28 cellular contexts compared by ENCODE assay signal in genomic region chr22:19182472-19183157, GRCh38. TPM values are rescaled to one million over a fixed set of nuclear protein-coding genes. Genes with fewer than 3 reads are reported as not detected.
A peak's percentile ranks its signal among the peaks of the same experiment; 100 is the strongest.
DNase-seq lines count a peak whose midpoint lies in the region; ATAC-seq and TF ChIP-seq lines count a peak whose summit lies in the region.
"Had no signal": no experiment of that assay in that cellular context is flagged by ENCODE, and none has a peak within 500 bp of the region (broad histone marks: within the 10 kb centered on the region; RNA-seq: fewer than 3 reads in every experiment).

No MANE protein-coding gene starts in this region.

- peak overlapping the region; percentile 83 for H3K9ac ChIP-seq in neuronal stem cell (ENCODE audit: low read depth, low read length, poor library complexity)
- H3K9ac ChIP-seq: parathyroid adenoma, SK-N-SH had no signal

- no peak overlapping the region for H3K4ac ChIP-seq in neuronal stem cell (ENCODE audit: low read length)

- H3K9me3 ChIP-seq in CD4-positive, CD25-positive, alpha-beta regulatory T cell (ENCODE audit: control insufficient read depth in 2 of 2, low read length in 2 of 2) = no peaks in the 10 kb centered on the region
- H3K9me3 ChIP-seq in neuronal stem cell (replicated peaks in 1 of 2; ENCODE audit: control insufficient read depth in 2 of 2, insufficient read depth in 1 of 2, low read depth in 1 of 2, low read length in 2 of 2) = peaks cover 0 to 1% of the 10 kb centered on the region in 2 donors
- H3K9me3 ChIP-seq: BE2C, right atrium auricular region, SK-N-SH, upper lobe of right lung had no signal

- H3K9me3 Mint-ChIP-seq in CD4-positive, CD25-positive, alpha-beta regulatory T cell = peaks cover 0 to 1% (median 0%) of the 10 kb centered on the region in 7 donors
- no peaks in the 10 kb centered on the region for H3K9me3 Mint-ChIP-seq in activated T-helper 1 cell treated with anti-CD3 and anti-CD28 coated beads, Interleukin-12 subunit alpha, Interleukin-12 subunit beta, Interleukin-2, Interleukin-4 antibody, amounts not matched to agents 30 ng/mL and 10 ng/mL and 1 ng/mL, durations not matched to agents 14 hours and 24 hours and 36 hours
- no peaks in the 10 kb centered on the region for H3K9me3 Mint-ChIP-seq in type B pancreatic cell
- H3K9me3 Mint-ChIP-seq: mesothelial cell of epicardium; naive thymus-derived CD4-positive, alpha-beta T cell had no signal

- H3K27me3 ChIP-seq in CD4-positive, CD25-positive, alpha-beta regulatory T cell (ENCODE audit: control insufficient read depth, insufficient read depth, low read length) = no peaks in the 10 kb centered on the region
- H3K27me3 ChIP-seq in neuronal stem cell (ENCODE audit: control insufficient read depth in 3 of 3, insufficient read depth in 3 of 3, low read depth in 1 of 3, low read length in 3 of 3) = no peaks in the 10 kb centered on the region
- H3K27me3 ChIP-seq: BE2C, dorsolateral prefrontal cortex, right atrium auricular region, upper lobe of right lung had no signal

- no CpG with 5 or more reads among the region's 9 CpGs for WGBS in neuronal stem cell (ENCODE audit: extremely low coverage in 2 of 2, insufficient read length in 2 of 2, insufficient replicate concordance in 1 of 2), 2 donors

- no peak overlapping the region for H4K8ac ChIP-seq in neuronal stem cell (ENCODE audit: low read depth, low read length)

- no peaks in the 10 kb centered on the region for H3K36me3 ChIP-seq in CD4-positive, CD25-positive, alpha-beta regulatory T cell (ENCODE audit: control insufficient read depth, insufficient read depth, low read length)
- H3K36me3 ChIP-seq in neuronal stem cell (replicated peaks in 1 of 2; ENCODE audit: control insufficient read depth in 2 of 2, insufficient read depth in 2 of 2, low read length in 2 of 2) = peaks cover 0 to under 1% of the 10 kb centered on the region in 2 donors
- H3K36me3 ChIP-seq: BE2C, upper lobe of right lung, WERI-Rb-1 had no signal

- H3K14ac ChIP-seq in neuronal stem cell (ENCODE audit: low read length) = no peak overlapping the region

- ATAC-seq in CD4-positive, CD25-positive, alpha-beta regulatory T cell (ENCODE audit: low read depth in 2 of 2) = no peak
- ATAC-seq: left ventricle myocardium superior; naive thymus-derived CD4-positive, alpha-beta T cell; upper lobe of right lung had no signal

- no peak overlapping the region for H3K4me2 ChIP-seq in neuronal stem cell (ENCODE audit: insufficient read depth, low read length, poor library complexity, severe bottlenecking)
- H3K4me2 ChIP-seq: SK-N-SH had no signal

- H2AFZ ChIP-seq in neuronal stem cell (ENCODE audit: low read length) = no peak overlapping the region
- H2AFZ ChIP-seq: parathyroid adenoma had no signal

- no peak overlapping the region for H2BK12ac ChIP-seq in neuronal stem cell (ENCODE audit: low read length)

- H3K4me3 ChIP-seq in CD4-positive, CD25-positive, alpha-beta regulatory T cell (ENCODE audit: low read depth, low read length) = no peak overlapping the region
- H3K4me3 ChIP-seq in neuronal stem cell (ENCODE audit: low read length in 2 of 2) = peak overlapping the region in 1 of 2 donors; percentile 63
- H3K4me3 ChIP-seq: dorsolateral prefrontal cortex, right atrium auricular region, upper lobe of right lung had no signal

- no peak overlapping the region for H2BK5ac ChIP-seq in neuronal stem cell (ENCODE audit: low read length)

- peak overlapping the region; percentile 50 for H2AK5ac ChIP-seq in neuronal stem cell (ENCODE audit: low read depth, low read length)

- no peak overlapping the region for H4K91ac ChIP-seq in neuronal stem cell (ENCODE audit: low read depth, low read length, poor library complexity)

- H3K4me1 Mint-ChIP-seq in CD4-positive, CD25-positive, alpha-beta regulatory T cell = peaks cover 5 to 22% (median 13%) of the 10 kb centered on the region in 4 donors
- H3K4me1 Mint-ChIP-seq in activated T-helper 1 cell treated with anti-CD3 and anti-CD28 coated beads, Interleukin-12 subunit alpha, Interleukin-12 subunit beta, Interleukin-2, Interleukin-4 antibody, amounts not matched to agents 30 ng/mL and 10 ng/mL and 1 ng/mL, durations not matched to agents 14 hours and 24 hours and 36 hours (ENCODE audit: low read depth) = peaks cover 24% of the 10 kb centered on the region
- peaks cover 13% of the 10 kb centered on the region for H3K4me1 Mint-ChIP-seq in type B pancreatic cell (ENCODE audit: unreplicated experiment)

- no peak overlapping the region for H3K27ac ChIP-seq in CD4-positive, CD25-positive, alpha-beta regulatory T cell (ENCODE audit: insufficient read depth, low read length, poor library complexity, severe bottlenecking)
- no peak overlapping the region for H3K27ac ChIP-seq in neuronal stem cell (replicated peaks; ENCODE audit: low read length)
- H3K27ac ChIP-seq: dorsolateral prefrontal cortex, parathyroid adenoma, right atrium auricular region, upper lobe of right lung, WERI-Rb-1 had no signal

- intact Hi-C loops in activated T-helper 1 cell treated with anti-CD3 and anti-CD28 coated beads, Interleukin-12 subunit alpha, Interleukin-12 subunit beta, Interleukin-2, Interleukin-4 antibody, amounts not matched to agents 30 ng/mL and 10 ng/mL and 1 ng/mL, durations not matched to agents 14 hours and 24 hours and 36 hours (cut with micrococcal nuclease) = no loop called here

- peak overlapping the region in 3 of 4 donors; percentile 29 to 71 (median 48) for H3K4me3 Mint-ChIP-seq in CD4-positive, CD25-positive, alpha-beta regulatory T cell
- H3K4me3 Mint-ChIP-seq in activated T-helper 1 cell treated with anti-CD3 and anti-CD28 coated beads, Interleukin-12 subunit alpha, Interleukin-12 subunit beta, Interleukin-2, Interleukin-4 antibody, amounts not matched to agents 30 ng/mL and 10 ng/mL and 1 ng/mL, durations not matched to agents 14 hours and 24 hours and 36 hours = peak overlapping the region; percentile 56
- no peak overlapping the region for H3K4me3 Mint-ChIP-seq in type B pancreatic cell
- H3K4me3 Mint-ChIP-seq: mesothelial cell of epicardium had no signal

- TF ChIP-seq CTCF in type B pancreatic cell (conservative IDR thresholded peaks at IDR 0.05) = no peak

- peak overlapping the region; percentile 35 for H3K18ac ChIP-seq in neuronal stem cell (ENCODE audit: low read length)

- peak overlapping the region in 1 of 3 donors; percentile 80 for H3K27ac Mint-ChIP-seq in CD4-positive, CD25-positive, alpha-beta regulatory T cell
- no peak overlapping the region for H3K27ac Mint-ChIP-seq in activated T-helper 1 cell treated with anti-CD3 and anti-CD28 coated beads, Interleukin-12 subunit alpha, Interleukin-12 subunit beta, Interleukin-2, Interleukin-4 antibody, amounts not matched to agents 30 ng/mL and 10 ng/mL and 1 ng/mL, durations not matched to agents 14 hours and 24 hours and 36 hours
- H3K27ac Mint-ChIP-seq in type B pancreatic cell = no peak overlapping the region

- peaks cover 3% of the 10 kb centered on the region for H3K79me1 ChIP-seq in neuronal stem cell (ENCODE audit: low read depth, low read length)

- DNase-seq in activated CD4-positive, alpha-beta T cell treated with anti-CD3 and anti-CD28 coated beads, Interleukin-2, amount 50 U/mL, for 48 hours = peak; percentile 49 to 60
- DNase-seq in activated CD4-positive, alpha-beta T cell treated with anti-CD3 and anti-CD28 coated beads for 1 hour = no peak
- peak in 1 of 3 donors; percentile 33 for DNase-seq in CD4-positive, CD25-positive, alpha-beta regulatory T cell
- DNase-seq in activated T-helper 1 cell treated with anti-CD3 and anti-CD28 coated beads, Interleukin-12 subunit alpha, Interleukin-12 subunit beta, Interleukin-2, Interleukin-4 antibody, amounts not matched to agents 30 ng/mL and 10 ng/mL and 1 ng/mL, durations not matched to agents 14 hours and 24 hours and 36 hours (ENCODE audit: low spot score) = no peak
- DNase-seq in neuronal stem cell (ENCODE audit: low spot score) (no peak), OCI-M2 (lab: John Stamatoyannopoulos, UW; ENCODE audit: unreplicated experiment) (no peak), NCI-H1930 (lab: John Stamatoyannopoulos, UW) (no peak), type B pancreatic cell (ENCODE audit: extremely low spot score, unreplicated experiment) (no peak)
- DNase-seq: BE2C; Calu3; cerebellar nuclear complex; dorsolateral prefrontal cortex; Karpas-422; left ventricle myocardium superior; naive thymus-derived CD4-positive, alpha-beta T cell; NCI-H1694; NCI-H345; NCI-H774; SK-N-SH; upper lobe of right lung; WERI-Rb-1 had no signal

- peak overlapping the region; percentile 60 for H3K23ac ChIP-seq in neuronal stem cell (ENCODE audit: low read depth, low read length, poor library complexity)

- H3K4me1 ChIP-seq in CD4-positive, CD25-positive, alpha-beta regulatory T cell (ENCODE audit: control insufficient read depth, insufficient read depth, low read length, poor library complexity, severe bottlenecking) = peaks cover 14% of the 10 kb centered on the region
- H3K4me1 ChIP-seq in neuronal stem cell (ENCODE audit: control insufficient read depth in 2 of 2, insufficient read depth in 1 of 2, low read depth in 1 of 2, low read length in 2 of 2) = peaks cover 6 to 7% of the 10 kb centered on the region in 2 donors
- H3K4me1 ChIP-seq: BE2C, parathyroid adenoma had no signal

- H2BK15ac ChIP-seq in neuronal stem cell (ENCODE audit: low read length) = no peak overlapping the region

- H2BK120ac ChIP-seq in neuronal stem cell (ENCODE audit: low read depth, low read length) = no peak overlapping the region

- no peaks in the 10 kb centered on the region for H3K36me3 Mint-ChIP-seq in CD4-positive, CD25-positive, alpha-beta regulatory T cell
- no peaks in the 10 kb centered on the region for H3K36me3 Mint-ChIP-seq in activated T-helper 1 cell treated with anti-CD3 and anti-CD28 coated beads, Interleukin-12 subunit alpha, Interleukin-12 subunit beta, Interleukin-2, Interleukin-4 antibody, amounts not matched to agents 30 ng/mL and 10 ng/mL and 1 ng/mL, durations not matched to agents 14 hours and 24 hours and 36 hours (ENCODE audit: low read depth)
- H3K36me3 Mint-ChIP-seq in type B pancreatic cell = no peaks in the 10 kb centered on the region
- H3K36me3 Mint-ChIP-seq: mesothelial cell of epicardium; naive thymus-derived CD4-positive, alpha-beta T cell had no signal

- no peaks in the 10 kb centered on the region for H3K27me3 Mint-ChIP-seq in CD4-positive, CD25-positive, alpha-beta regulatory T cell
- H3K27me3 Mint-ChIP-seq in activated T-helper 1 cell treated with anti-CD3 and anti-CD28 coated beads, Interleukin-12 subunit alpha, Interleukin-12 subunit beta, Interleukin-2, Interleukin-4 antibody, amounts not matched to agents 30 ng/mL and 10 ng/mL and 1 ng/mL, durations not matched to agents 14 hours and 24 hours and 36 hours (ENCODE audit: insufficient read depth) = peaks cover 6% of the 10 kb centered on the region
- no peaks in the 10 kb centered on the region for H3K27me3 Mint-ChIP-seq in type B pancreatic cell
- H3K27me3 Mint-ChIP-seq: naive thymus-derived CD4-positive, alpha-beta T cell had no signal

RNA-seq across cellular contexts. Expression of gene SLC25A1, which starts 4.1 kb away (rescaled TPM):
- 27.6 TPM for total RNA-seq in CD4-positive, CD25-positive, alpha-beta regulatory T cell
- polyA plus RNA-seq in CD4-positive, CD25-positive, alpha-beta regulatory T cell = 10 to 100 TPM; 38.9 to 62.9 (median 52.6) TPM
- total RNA-seq in activated T-helper 1 cell treated with anti-CD3 and anti-CD28 coated beads, Interleukin-12 subunit alpha, Interleukin-12 subunit beta, Interleukin-2, Interleukin-4 antibody, amounts not matched to agents 30 ng/mL and 10 ng/mL and 1 ng/mL, durations not matched to agents 14 hours and 24 hours and 36 hours = 31.7 and 34.0 TPM in 2 replicates
- polyA plus RNA-seq in neuronal stem cell (2013, experiment 1 of 2) = 75.2 TPM
- 71.9 TPM for polyA plus RNA-seq in neuronal stem cell (2013, experiment 2 of 2)
- 83.2 and 94.4 TPM in 2 replicates for total RNA-seq in type B pancreatic cell (ENCODE audit: low replicate concordance)

RNA-seq across cellular contexts. Expression of gene GSC2, which starts 32.5 kb away (rescaled TPM):
- total RNA-seq in CD4-positive, CD25-positive, alpha-beta regulatory T cell = not detected
- polyA plus RNA-seq in CD4-positive, CD25-positive, alpha-beta regulatory T cell = not detected
- 0.26 TPM in 1 of 2 replicates, not detected in the other for total RNA-seq in activated T-helper 1 cell treated with anti-CD3 and anti-CD28 coated beads, Interleukin-12 subunit alpha, Interleukin-12 subunit beta, Interleukin-2, Interleukin-4 antibody, amounts not matched to agents 30 ng/mL and 10 ng/mL and 1 ng/mL, durations not matched to agents 14 hours and 24 hours and 36 hours
- not detected for polyA plus RNA-seq in neuronal stem cell (2013, experiment 1 of 2)
- not detected for polyA plus RNA-seq in neuronal stem cell (2013, experiment 2 of 2)
- not detected in 2 replicates for total RNA-seq in type B pancreatic cell (ENCODE audit: low replicate concordance)
- total RNA-seq: A673; activated CD8-positive, alpha-beta memory T cell treated with anti-CD3 and anti-CD28 coated beads for 36 hours; Calu3; fibroblast of lung; left ventricle myocardium superior; mesothelial cell of epicardium; naive thymus-derived CD4-positive, alpha-beta T cell; right atrium auricular region; subcutaneous adipose tissue; upper lobe of right lung had no signal
- polyA plus RNA-seq: fibroblast of lung; naive thymus-derived CD4-positive, alpha-beta T cell; SK-N-SH had no signal

RNA-seq across cellular contexts. Expression of gene ESS2, which starts 38.2 kb away (rescaled TPM):
- 47.3 TPM for total RNA-seq in CD4-positive, CD25-positive, alpha-beta regulatory T cell
- polyA plus RNA-seq in CD4-positive, CD25-positive, alpha-beta regulatory T cell = 10 to 100 TPM in 3 of 4 donors, 1 to 10 TPM in 1; 10.0 to 12.5 (median 11.2) TPM
- 20.8 and 22.8 TPM in 2 replicates for total RNA-seq in activated T-helper 1 cell treated with anti-CD3 and anti-CD28 coated beads, Interleukin-12 subunit alpha, Interleukin-12 subunit beta, Interleukin-2, Interleukin-4 antibody, amounts not matched to agents 30 ng/mL and 10 ng/mL and 1 ng/mL, durations not matched to agents 14 hours and 24 hours and 36 hours
- polyA plus RNA-seq in neuronal stem cell (2013, experiment 1 of 2) = 9.2 TPM
- polyA plus RNA-seq in neuronal stem cell (2013, experiment 2 of 2) = 9.2 TPM
- 15.7 and 19.5 TPM in 2 replicates for total RNA-seq in type B pancreatic cell (ENCODE audit: low replicate concordance)

RNA-seq across cellular contexts. Expression of gene TSSK2, which starts 51.5 kb away (rescaled TPM):
- not detected for total RNA-seq in CD4-positive, CD25-positive, alpha-beta regulatory T cell
- polyA plus RNA-seq in CD4-positive, CD25-positive, alpha-beta regulatory T cell = not detected
- not detected in 2 replicates for total RNA-seq in activated T-helper 1 cell treated with anti-CD3 and anti-CD28 coated beads, Interleukin-12 subunit alpha, Interleukin-12 subunit beta, Interleukin-2, Interleukin-4 antibody, amounts not matched to agents 30 ng/mL and 10 ng/mL and 1 ng/mL, durations not matched to agents 14 hours and 24 hours and 36 hours
- not detected for polyA plus RNA-seq in neuronal stem cell (2013, experiment 1 of 2)
- polyA plus RNA-seq in neuronal stem cell (2013, experiment 2 of 2) = not detected
- total RNA-seq in type B pancreatic cell (ENCODE audit: low replicate concordance) = not detected in 2 replicates
- total RNA-seq: A673; activated CD8-positive, alpha-beta memory T cell treated with anti-CD3 and anti-CD28 coated beads for 36 hours; Calu3; fibroblast of lung; left ventricle myocardium superior; mesothelial cell of epicardium; right atrium auricular region; subcutaneous adipose tissue; upper lobe of right lung had no signal
- polyA plus RNA-seq: fibroblast of lung; naive thymus-derived CD4-positive, alpha-beta T cell; SK-N-SH had no signal

Comparison
In these comparisons a context has a peak if more than half of its experiments do, and no peak if none do; other contexts are left out.
1. DNase-seq: peak in activated CD4-positive, alpha-beta T cell treated with anti-CD3 and anti-CD28 coated beads, Interleukin-2, amount 50 U/mL, for 48 hours (2 of 2); none in activated CD4-positive, alpha-beta T cell treated with anti-CD3 and anti-CD28 coated beads for 1 hour (single experiment), activated T-helper 1 cell treated with anti-CD3 and anti-CD28 coated beads, Interleukin-12 subunit alpha, Interleukin-12 subunit beta, Interleukin-2, Interleukin-4 antibody, amounts not matched to agents 30 ng/mL and 10 ng/mL and 1 ng/mL, durations not matched to agents 14 hours and 24 hours and 36 hours (single experiment), neuronal stem cell (single experiment), OCI-M2 (single experiment), NCI-H1930 (0 of 2) and type B pancreatic cell (single experiment).